7 cellular contexts compared by ENCODE assay signal in genomic region chr1:154730251-154730650, GRCh38.
A peak's percentile ranks its signal among the peaks of the same experiment; 100 is the strongest.
DNase-seq lines count a peak whose midpoint lies in the region; ATAC-seq and TF ChIP-seq lines count a peak whose summit lies in the region.

No MANE protein-coding gene starts in this region.

- no peaks in the 10 kb centered on the region for H3K9me3 Mint-ChIP-seq in stimulated activated effector memory CD8-positive, alpha-beta T cell treated with anti-CD3 and anti-CD28 coated beads, Interleukin-12 subunit alpha, Interleukin-12 subunit beta, amount 100 ng/mL, for 72 hours
- H3K9me3 Mint-ChIP-seq in CD4-positive, alpha-beta memory T cell = no peaks in the 10 kb centered on the region
- H3K9me3 Mint-ChIP-seq in stimulated activated naive B cell treated with anti-CD40 and anti-IgM and Interleukin-4, amounts not matched to agents 10 μg/mL and 1 μg/mL and 100 μg/mL, for 72 hours = no peaks in the 10 kb centered on the region

- H3K36me3 ChIP-seq in HUES48 (ENCODE audit: control insufficient read depth, insufficient read depth, low read length) = no peaks in the 10 kb centered on the region
- H3K36me3 ChIP-seq in NT2/D1 (ENCODE audit: insufficient read depth, insufficient read length, low read length) = no peaks in the 10 kb centered on the region
- H3K36me3 ChIP-seq in CD4-positive, alpha-beta memory T cell (ENCODE audit: insufficient read depth, low read length) = no peaks in the 10 kb centered on the region
- no peaks in the 10 kb centered on the region for H3K36me3 ChIP-seq in tibial artery

- TF ChIP-seq CTCF in tibial artery (IDR thresholded peaks at IDR 0.05) = no peak

- H3K4me1 ChIP-seq in HUES48 (ENCODE audit: control insufficient read depth, insufficient read depth, low read length) (peaks cover 20% of the 10 kb centered on the region), NT2/D1 (ENCODE audit: insufficient read depth, insufficient read length) (peaks cover 12% of the 10 kb centered on the region), tibial artery (peaks cover 0 to 10% (median 4%) of the 10 kb centered on the region in 4 donors)
- no peaks in the 10 kb centered on the region for H3K4me1 ChIP-seq in CD4-positive, alpha-beta memory T cell (ENCODE audit: insufficient read depth, low read length)

- H3K27ac ChIP-seq in HUES48 (ENCODE audit: low read depth, low read length) (peak overlapping the region; percentile 40), tibial artery (no peak overlapping the region)
- H3K27ac ChIP-seq in CD4-positive, alpha-beta memory T cell (ENCODE audit: low read depth, low read length) = no peak overlapping the region

- H3K27ac Mint-ChIP-seq in stimulated activated effector memory CD8-positive, alpha-beta T cell treated with anti-CD3 and anti-CD28 coated beads, Interleukin-12 subunit alpha, Interleukin-12 subunit beta, amount 100 ng/mL, for 72 hours = no peak overlapping the region
- H3K27ac Mint-ChIP-seq in CD4-positive, alpha-beta memory T cell = no peak overlapping the region
- H3K27ac Mint-ChIP-seq in stimulated activated naive B cell treated with anti-CD40 and anti-IgM and Interleukin-4, amounts not matched to agents 10 μg/mL and 1 μg/mL and 100 μg/mL, for 72 hours = no peak overlapping the region

- H3K4me1 Mint-ChIP-seq in stimulated activated effector memory CD8-positive, alpha-beta T cell treated with anti-CD3 and anti-CD28 coated beads, Interleukin-12 subunit alpha, Interleukin-12 subunit beta, amount 100 ng/mL, for 72 hours = peaks cover 47% of the 10 kb centered on the region
- peaks cover 0 to 2% (median 0%) of the 10 kb centered on the region in 4 donors for H3K4me1 Mint-ChIP-seq in CD4-positive, alpha-beta memory T cell
- H3K4me1 Mint-ChIP-seq in stimulated activated naive B cell treated with anti-CD40 and anti-IgM and Interleukin-4, amounts not matched to agents 10 μg/mL and 1 μg/mL and 100 μg/mL, for 72 hours = peaks cover 9 to 13% of the 10 kb centered on the region in 2 donors

- no peak overlapping the region for H3K4me3 Mint-ChIP-seq in stimulated activated effector memory CD8-positive, alpha-beta T cell treated with anti-CD3 and anti-CD28 coated beads, Interleukin-12 subunit alpha, Interleukin-12 subunit beta, amount 100 ng/mL, for 72 hours
- no peak overlapping the region for H3K4me3 Mint-ChIP-seq in CD4-positive, alpha-beta memory T cell
- H3K4me3 Mint-ChIP-seq in stimulated activated naive B cell treated with anti-CD40 and anti-IgM and Interleukin-4, amounts not matched to agents 10 μg/mL and 1 μg/mL and 100 μg/mL, for 72 hours = no peak overlapping the region

- intact Hi-C loops in CD4-positive, alpha-beta memory T cell (cut with micrococcal nuclease) = no loop called here
- intact Hi-C loops in tibial artery (cut with DNase I; ENCODE audit: low total_unique reads) = no loop called here

- no peaks in the 10 kb centered on the region for H3K36me3 Mint-ChIP-seq in stimulated activated effector memory CD8-positive, alpha-beta T cell treated with anti-CD3 and anti-CD28 coated beads, Interleukin-12 subunit alpha, Interleukin-12 subunit beta, amount 100 ng/mL, for 72 hours
- no peaks in the 10 kb centered on the region for H3K36me3 Mint-ChIP-seq in CD4-positive, alpha-beta memory T cell
- no peaks in the 10 kb centered on the region for H3K36me3 Mint-ChIP-seq in stimulated activated naive B cell treated with anti-CD40 and anti-IgM and Interleukin-4, amounts not matched to agents 10 μg/mL and 1 μg/mL and 100 μg/mL, for 72 hours

- H3K27me3 Mint-ChIP-seq in CD4-positive, alpha-beta memory T cell = peaks cover 2 to 12% of the 10 kb centered on the region in 2 donors
- H3K27me3 Mint-ChIP-seq in stimulated activated naive B cell treated with anti-CD40 and anti-IgM and Interleukin-4, amounts not matched to agents 10 μg/mL and 1 μg/mL and 100 μg/mL, for 72 hours = peaks cover 36 to 37% of the 10 kb centered on the region in 2 donors

- H3K9me3 ChIP-seq in HUES48 (ENCODE audit: control insufficient read depth, insufficient read depth, low read length) (no peaks in the 10 kb centered on the region), NT2/D1 (ENCODE audit: insufficient read depth, low read length) (no peaks in the 10 kb centered on the region), tibial artery (no peaks in the 10 kb centered on the region)
- H3K9me3 ChIP-seq in CD4-positive, alpha-beta memory T cell (ENCODE audit: control insufficient read depth in 1 of 2, low read length in 2 of 2) = no peaks in the 10 kb centered on the region

- POLR2A ChIA-PET in CD4-positive, alpha-beta memory T cell (lab: Charles Lee; ENCODE audit: partially characterized antibody) = no interaction called here

- H3K27me3 ChIP-seq in HUES48 (ENCODE audit: control insufficient read depth, insufficient read depth, low read length) = no peaks in the 10 kb centered on the region
- no peaks in the 10 kb centered on the region for H3K27me3 ChIP-seq in NT2/D1 (ENCODE audit: insufficient read depth, insufficient read length)
- H3K27me3 ChIP-seq in CD4-positive, alpha-beta memory T cell (ENCODE audit: insufficient read depth, low read length) = no peaks in the 10 kb centered on the region
- peaks cover 0 to 50% of the 10 kb centered on the region in 2 donors for H3K27me3 ChIP-seq in tibial artery

- H3K9ac ChIP-seq in HUES48 (ENCODE audit: low read depth, low read length) = no peak overlapping the region
- H3K9ac ChIP-seq in NT2/D1 (ENCODE audit: insufficient read length, low read depth) = no peak overlapping the region

- ATAC-seq in stimulated activated effector memory CD8-positive, alpha-beta T cell treated with anti-CD3 and anti-CD28 coated beads, Interleukin-12 subunit alpha, Interleukin-12 subunit beta, amount 100 ng/mL, for 72 hours = peak; percentile 29
- no peak for ATAC-seq in stimulated activated naive B cell treated with anti-CD40 and anti-IgM and Interleukin-4, amounts not matched to agents 10 μg/mL and 1 μg/mL and 100 μg/mL, for 72 hours (replicated peaks)

- DNase-seq in NT2/D1 (ENCODE audit: low read depth, low spot score) (peak; percentile 79), glomerular visceral epithelial cell (ENCODE audit: extremely low spot score) (peak; percentile 24), tibial artery (no peak)
- no peak for DNase-seq in stimulated activated effector memory CD8-positive, alpha-beta T cell treated with anti-CD3 and anti-CD28 coated beads, Interleukin-12 subunit alpha, Interleukin-12 subunit beta, amount 100 ng/mL, for 72 hours (ENCODE audit: low spot score in 2 of 2)
- no peak for DNase-seq in CD4-positive, alpha-beta memory T cell
- no peak for DNase-seq in stimulated activated naive B cell treated with anti-CD40 and anti-IgM and Interleukin-4, amounts not matched to agents 10 μg/mL and 1 μg/mL and 100 μg/mL, for 72 hours

- H3K4me3 ChIP-seq in HUES48 (ENCODE audit: low read depth, low read length) = no peak overlapping the region
- no peak overlapping the region for H3K4me3 ChIP-seq in NT2/D1 (ENCODE audit: insufficient read length, low read depth)
- no peak overlapping the region for H3K4me3 ChIP-seq in CD4-positive, alpha-beta memory T cell (ENCODE audit: low read length in 2 of 2)
- H3K4me3 ChIP-seq in tibial artery = no peak overlapping the region

- CTCF ChIA-PET in CD4-positive, alpha-beta memory T cell (lab: Charles Lee; ENCODE audit: partially characterized antibody) = no interaction called here

Comparison
In these comparisons a context has a peak if more than half of its experiments do, and no peak if none do; other contexts are left out.
1. DNase-seq: peak in NT2/D1 (single experiment) and glomerular visceral epithelial cell (single experiment); none in stimulated activated effector memory CD8-positive, alpha-beta T cell treated with anti-CD3 and anti-CD28 coated beads, Interleukin-12 subunit alpha, Interleukin-12 subunit beta, amount 100 ng/mL, for 72 hours (0 of 2), CD4-positive, alpha-beta memory T cell (0 of 5), tibial artery (0 of 2) and stimulated activated naive B cell treated with anti-CD40 and anti-IgM and Interleukin-4, amounts not matched to agents 10 μg/mL and 1 μg/mL and 100 μg/mL, for 72 hours (single experiment).